1 cellular context compared by ENCODE assay signal in the genomic region with DNA sequence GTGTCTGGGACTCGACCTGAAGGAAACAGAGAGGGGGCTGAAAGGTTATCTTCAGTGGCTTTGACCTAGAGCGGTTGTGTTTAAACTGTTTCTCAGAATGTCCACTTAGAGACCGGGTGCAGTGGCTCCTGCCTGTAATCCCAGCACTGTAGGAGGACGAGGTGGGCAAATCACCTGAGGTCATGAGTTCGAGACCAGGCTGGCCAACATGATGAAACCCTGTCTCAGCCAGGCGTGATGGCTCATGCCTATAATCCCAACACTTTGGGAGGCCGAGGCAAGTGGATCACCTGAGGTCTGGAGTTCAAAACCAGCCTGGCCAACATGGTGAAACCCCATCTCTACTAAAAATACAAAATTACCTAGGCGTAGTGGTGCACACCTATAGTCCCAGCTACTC.
TF ChIP-seq lines count a peak whose summit lies in the region.

No MANE protein-coding gene starts in this region.

TF ChIP-seq in K562, 482 proteins besides CTCF, POLR2A, EP300 and RAD21:
- TF ChIP-seq CEBPB (tag; IDR thresholded peaks at IDR 0.05): 0 out of 2 replicates have a peak, but pooled peaks have one; percentile 8
